ENCODE assay signal across 18 cellular contexts in genomic region chr6:149779644-149779963, GRCh38. TPM values are rescaled to one million over a fixed set of nuclear protein-coding genes. Genes with fewer than 3 reads are reported as not detected.
A peak's percentile ranks its signal among the peaks of the same experiment; 100 is the strongest.
DNase-seq lines count a peak whose midpoint lies in the region; ATAC-seq and TF ChIP-seq lines count a peak whose summit lies in the region.
"Had no signal": no experiment of that assay in that cellular context is flagged by ENCODE, and none has a peak within 500 bp of the region (broad histone marks: within the 10 kb centered on the region; RNA-seq: fewer than 3 reads in every experiment).

No MANE protein-coding gene starts in this region.

- no peak for TF ChIP-seq CTCF in RWPE1 (conservative IDR thresholded peaks at IDR 0.05; ENCODE audit: low read depth)
- no peak for TF ChIP-seq CTCF in WERI-Rb-1 (IDR thresholded peaks at IDR 0.05; ENCODE audit: low read depth, low read length)

- DNase-seq in MG63: peak; percentile 12
- no peak for DNase-seq in effector memory CD8-positive, alpha-beta T cell
- DNase-seq in left ventricle myocardium superior: no peak
- DNase-seq in stimulated activated effector memory CD8-positive, alpha-beta T cell treated with anti-CD3 and anti-CD28 coated beads, Interleukin-12 subunit alpha, Interleukin-12 subunit beta, amount 100 ng/mL, for 72 hours (ENCODE audit: low spot score in 2 of 2): no peak
- DNase-seq in T-helper 2 cell: no peak
- DNase-seq in RWPE1 (ENCODE audit: low spot score): no peak
- DNase-seq in WERI-Rb-1: no peak
- DNase-seq: BE2C, DMS79, H7, NCI-H1694 treated with DMSO at 0.1 percent for 48 hours, NCI-H2081 treated with DMSO at 0.1 percent for 48 hours, NCI-H2171 treated with DMSO at 0.1 percent for 48 hours, NCI-H524 treated with DMSO at 0.1 percent for 48 hours, NCI-H82 had no signal

- no peak overlapping the region for H3K4me3 ChIP-seq in MG63
- no peak overlapping the region for H3K4me3 ChIP-seq in WERI-Rb-1 (ENCODE audit: low read depth, low read length)

- POLR2A ChIA-PET in RWPE1 (lab: Yijun Ruan, JAX; ENCODE audit: low non-redundant PET): no interaction called here

- H3K4me3 Mint-ChIP-seq in effector memory CD8-positive, alpha-beta T cell: no peak overlapping the region
- H3K4me3 Mint-ChIP-seq in stimulated activated effector memory CD8-positive, alpha-beta T cell treated with anti-CD3 and anti-CD28 coated beads, Interleukin-12 subunit alpha, Interleukin-12 subunit beta, amount 100 ng/mL, for 72 hours: no peak overlapping the region
- H3K4me3 Mint-ChIP-seq: IgD-negative memory B cell had no signal

- H3K9me3 ChIP-seq in MG63 (no peaks in the 10 kb centered on the region), WERI-Rb-1 (ENCODE audit: severe bottlenecking) (no peaks in the 10 kb centered on the region)
- H3K9me3 ChIP-seq: BE2C had no signal

- no peaks in the 10 kb centered on the region for H3K27me3 Mint-ChIP-seq in effector memory CD8-positive, alpha-beta T cell
- H3K27me3 Mint-ChIP-seq: IgD-negative memory B cell had no signal

- H3K27ac ChIP-seq in RWPE1 (no peak overlapping the region), WERI-Rb-1 (no peak overlapping the region)

- H3K36me3 ChIP-seq in MG63 (peaks cover 48% of the 10 kb centered on the region), WERI-Rb-1 (peaks cover 53% of the 10 kb centered on the region)

- intact Hi-C loops in left ventricle myocardium superior (cut with micrococcal nuclease): no loop called here

- H3K36me3 Mint-ChIP-seq in effector memory CD8-positive, alpha-beta T cell (ENCODE audit: insufficient read depth): peaks cover 59% of the 10 kb centered on the region
- H3K36me3 Mint-ChIP-seq in stimulated activated effector memory CD8-positive, alpha-beta T cell treated with anti-CD3 and anti-CD28 coated beads, Interleukin-12 subunit alpha, Interleukin-12 subunit beta, amount 100 ng/mL, for 72 hours: peaks cover 94% of the 10 kb centered on the region

- no peaks in the 10 kb centered on the region for H3K9me3 Mint-ChIP-seq in effector memory CD8-positive, alpha-beta T cell
- H3K9me3 Mint-ChIP-seq in stimulated activated effector memory CD8-positive, alpha-beta T cell treated with anti-CD3 and anti-CD28 coated beads, Interleukin-12 subunit alpha, Interleukin-12 subunit beta, amount 100 ng/mL, for 72 hours: no peaks in the 10 kb centered on the region
- H3K9me3 Mint-ChIP-seq: IgD-negative memory B cell had no signal

- peak overlapping the region; percentile 4 to 76 for H3K27ac Mint-ChIP-seq in effector memory CD8-positive, alpha-beta T cell
- peak overlapping the region; percentile 52 for H3K27ac Mint-ChIP-seq in stimulated activated effector memory CD8-positive, alpha-beta T cell treated with anti-CD3 and anti-CD28 coated beads, Interleukin-12 subunit alpha, Interleukin-12 subunit beta, amount 100 ng/mL, for 72 hours
- H3K27ac Mint-ChIP-seq: IgD-negative memory B cell had no signal

- no peak for ATAC-seq in effector memory CD8-positive, alpha-beta T cell (replicated peaks)
- ATAC-seq in left ventricle myocardium superior (peak; percentile 90), HG02571 (IDR thresholded peaks at IDR 0.05; ENCODE audit: unreplicated experiment) (no peak)
- ATAC-seq in stimulated activated effector memory CD8-positive, alpha-beta T cell treated with anti-CD3 and anti-CD28 coated beads, Interleukin-12 subunit alpha, Interleukin-12 subunit beta, amount 100 ng/mL, for 72 hours: no peak
- ATAC-seq: Panc1 had no signal

- no peaks in the 10 kb centered on the region for H3K4me1 Mint-ChIP-seq in effector memory CD8-positive, alpha-beta T cell (ENCODE audit: low read depth in 2 of 2)
- H3K4me1 Mint-ChIP-seq in stimulated activated effector memory CD8-positive, alpha-beta T cell treated with anti-CD3 and anti-CD28 coated beads, Interleukin-12 subunit alpha, Interleukin-12 subunit beta, amount 100 ng/mL, for 72 hours: no peaks in the 10 kb centered on the region
- H3K4me1 Mint-ChIP-seq: IgD-negative memory B cell had no signal

- H3K27me3 ChIP-seq in MG63 (no peaks in the 10 kb centered on the region; the same call in 1 of the 2 replicates), WERI-Rb-1 (ENCODE audit: insufficient read depth, low read depth, severe bottlenecking) (no peaks in the 10 kb centered on the region)
- H3K27me3 ChIP-seq: BE2C had no signal

- CTCF ChIA-PET in RWPE1 (lab: Yijun Ruan, JAX): no interaction called here

RNA-seq across cellular contexts. Expression of gene PCMT1, which starts 30.1 kb away (rescaled TPM):
- 229 and 267 TPM in 2 replicates for total RNA-seq in MG63 (2014; rRNA removed; shearing (Covaris generic); ENCODE audit: low replicate concordance)
- 171 TPM for total RNA-seq in left ventricle myocardium superior

RNA-seq across cellular contexts. Expression of gene NUP43, which starts 33.3 kb away (rescaled TPM):
- total RNA-seq in MG63 (2014; rRNA removed; shearing (Covaris generic); ENCODE audit: low replicate concordance): 24.5 and 53.9 TPM in 2 replicates
- 30.1 TPM for total RNA-seq in left ventricle myocardium superior
